21 cellular contexts compared by ENCODE assay signal in genomic region chr6:125088963-125089362, GRCh38.
"Had no signal": no experiment of that assay in that cellular context is flagged by ENCODE, and none has a peak within 500 bp of the region (broad histone marks: within the 10 kb centered on the region; RNA-seq: fewer than 3 reads in every experiment).

No MANE protein-coding gene starts in this region.

- H3K9me3 Mint-ChIP-seq: mesothelial cell of epicardium; naive B cell; natural killer cell treated with Interleukin-12 subunit alpha and Interleukin-12 subunit beta and Interleukin-15 and Interleukin-18, amount 100 ng/mL, for 72 hours; neural progenitor cell; stimulated activated memory B cell treated with anti-CD40 and anti-IgM and Interleukin-4, amounts not matched to agents 10 μg/mL and 1 μg/mL and 100 μg/mL, for 72 hours had no signal

- H2AFZ ChIP-seq: hepatocyte, neural progenitor cell, parathyroid adenoma had no signal

- H3K4me2 ChIP-seq: hepatocyte, neural progenitor cell had no signal

- H3K27me3 ChIP-seq: dorsolateral prefrontal cortex, hepatocyte, left lung, neural progenitor cell, spleen, tibial nerve, upper lobe of left lung had no signal

- H3K27ac Mint-ChIP-seq: mesothelial cell of epicardium; naive B cell; natural killer cell treated with Interleukin-12 subunit alpha and Interleukin-12 subunit beta and Interleukin-15 and Interleukin-18, amount 100 ng/mL, for 72 hours; neural progenitor cell; progenitor cell of endocrine pancreas; stimulated activated memory B cell treated with anti-CD40 and anti-IgM and Interleukin-4, amounts not matched to agents 10 μg/mL and 1 μg/mL and 100 μg/mL, for 72 hours had no signal

- H3K36me3 Mint-ChIP-seq: naive B cell; natural killer cell treated with Interleukin-12 subunit alpha and Interleukin-12 subunit beta and Interleukin-15 and Interleukin-18, amount 100 ng/mL, for 72 hours; stimulated activated memory B cell treated with anti-CD40 and anti-IgM and Interleukin-4, amounts not matched to agents 10 μg/mL and 1 μg/mL and 100 μg/mL, for 72 hours had no signal

- H3K9ac ChIP-seq: neural progenitor cell, parathyroid adenoma had no signal

- H3K4me3 Mint-ChIP-seq: mesothelial cell of epicardium; naive B cell; natural killer cell treated with Interleukin-12 subunit alpha and Interleukin-12 subunit beta and Interleukin-15 and Interleukin-18, amount 100 ng/mL, for 72 hours; neural progenitor cell; stimulated activated memory B cell treated with anti-CD40 and anti-IgM and Interleukin-4, amounts not matched to agents 10 μg/mL and 1 μg/mL and 100 μg/mL, for 72 hours had no signal

- H3K4me3 ChIP-seq: dorsolateral prefrontal cortex, hepatocyte, left lung, lower lobe of right lung, mucosa of descending colon, neural progenitor cell, skin epidermis, spleen, thoracic aorta, tibial nerve, upper lobe of left lung had no signal

- H3K27me3 Mint-ChIP-seq: natural killer cell treated with Interleukin-12 subunit alpha and Interleukin-12 subunit beta and Interleukin-15 and Interleukin-18, amount 100 ng/mL, for 72 hours; progenitor cell of endocrine pancreas; stimulated activated memory B cell treated with anti-CD40 and anti-IgM and Interleukin-4, amounts not matched to agents 10 μg/mL and 1 μg/mL and 100 μg/mL, for 72 hours had no signal

- H3K9me3 ChIP-seq: left lung, lower lobe of right lung, mucosa of descending colon, spleen, thoracic aorta, tibial nerve, upper lobe of left lung had no signal

- H3K79me2 ChIP-seq: hepatocyte, parathyroid adenoma had no signal

- H3K4me1 Mint-ChIP-seq: naive B cell; stimulated activated memory B cell treated with anti-CD40 and anti-IgM and Interleukin-4, amounts not matched to agents 10 μg/mL and 1 μg/mL and 100 μg/mL, for 72 hours had no signal

- H3K36me3 ChIP-seq: left lung, lower lobe of right lung, neural progenitor cell, spleen, thoracic aorta, tibial nerve, upper lobe of left lung had no signal

- H3K27ac ChIP-seq: dorsolateral prefrontal cortex, hepatocyte, left lung, lower lobe of right lung, neural progenitor cell, parathyroid adenoma, skin epidermis, spleen, thoracic aorta, tibial nerve, upper lobe of left lung had no signal

- ATAC-seq: left lung; lower lobe of right lung; mucosa of descending colon; natural killer cell treated with Interleukin-12 subunit alpha and Interleukin-12 subunit beta and Interleukin-15 and Interleukin-18, amount 100 ng/mL, for 72 hours; stimulated activated memory B cell treated with anti-CD40 and anti-IgM and Interleukin-4, amounts not matched to agents 10 μg/mL and 1 μg/mL and 100 μg/mL, for 72 hours; stimulated activated naive CD8-positive, alpha-beta T cell treated with anti-CD3 and anti-CD28 coated beads, Interleukin-15, Interleukin-2, amounts not matched to agents 100 U/mL and 50 U/mL, for 24 hours had no signal

- DNase-seq: dorsolateral prefrontal cortex; effector CD4-positive, alpha-beta T cell; kidney; left lung; lower lobe of right lung; mucosa of descending colon; naive B cell; spleen; stimulated activated CD4-positive, alpha-beta T cell treated with anti-CD3 and anti-CD28 coated beads, Interleukin-4, amount 100 ng/mL, for 4 hours; stimulated activated naive CD8-positive, alpha-beta T cell treated with anti-CD3 and anti-CD28 coated beads, Interleukin-15, Interleukin-2, amounts not matched to agents 100 U/mL and 50 U/mL, for 24 hours; upper lobe of left lung had no signal

- H3K4me1 ChIP-seq: left lung, lower lobe of right lung, neural progenitor cell, spleen, tibial nerve, upper lobe of left lung had no signal
